ENCODE assay signal across 2 cellular contexts in the genomic region with DNA sequence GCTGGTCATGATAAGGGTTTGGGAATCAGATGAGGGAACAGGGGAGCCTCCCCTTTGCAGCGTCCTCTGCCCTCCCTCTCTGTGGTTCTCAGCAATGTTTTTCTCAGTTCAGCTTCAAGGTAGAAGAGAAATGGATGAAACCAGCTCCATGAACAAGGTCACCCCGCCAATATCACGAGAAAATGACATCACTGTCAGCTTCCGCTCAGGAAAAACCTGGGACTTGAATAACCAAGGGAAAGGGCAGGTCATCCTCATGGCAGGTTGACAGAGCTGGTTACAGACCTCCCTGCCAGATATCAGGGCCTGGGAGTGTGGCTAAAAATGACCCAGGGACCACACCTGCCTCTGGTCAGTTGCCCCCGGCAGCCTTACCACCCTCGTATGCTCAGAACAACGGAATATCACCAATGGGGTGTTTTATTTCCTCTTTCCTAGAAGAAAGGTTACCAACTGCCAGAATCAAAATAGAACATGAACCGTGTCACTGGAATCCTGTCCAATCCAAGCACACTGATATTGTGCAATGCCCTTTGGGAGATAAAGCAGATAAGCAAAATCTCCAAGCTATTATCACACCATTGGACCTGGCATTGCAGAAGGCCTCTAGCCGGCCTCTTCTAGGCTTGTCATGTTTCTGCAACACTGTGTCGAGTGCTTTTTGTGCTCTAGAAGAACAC.
A peak's percentile ranks its signal among the peaks of the same experiment; 100 is the strongest.
TF ChIP-seq lines count a peak whose summit lies in the region.

No MANE protein-coding gene starts in this region.

TF ChIP-seq in K562, 482 proteins besides CTCF, POLR2A, EP300 and RAD21 (continues in another document):
- TF ChIP-seq SRSF1 (IDR thresholded peaks at IDR 0.05; ENCODE audit: low read depth, low read length), result no peak
- no peak for TF ChIP-seq RBM39 (optimal IDR thresholded peaks at IDR 0.05; ENCODE audit: low read depth, low read length)
- TF ChIP-seq ZNF280B (CRISPR knock-in tag; IDR thresholded peaks at IDR 0.05), result no peak
- no peak for TF ChIP-seq ZNF212 (CRISPR knock-in tag; IDR thresholded peaks at IDR 0.05)
- no peak for TF ChIP-seq NR2C2 (CRISPR knock-in tag; IDR thresholded peaks at IDR 0.05)
- peak; percentile 87 for TF ChIP-seq NR2C2 (tag; IDR thresholded peaks at IDR 0.05)
- TF ChIP-seq MTA3 (IDR thresholded peaks at IDR 0.05; ENCODE audit: borderline replicate concordance), result peak; percentile 88; the same call in 1 of the 2 replicates
- TF ChIP-seq NFE2L1 (tag; IDR thresholded peaks at IDR 0.05; ENCODE audit: borderline replicate concordance, low read depth), result no peak
- TF ChIP-seq, protein P1, sequence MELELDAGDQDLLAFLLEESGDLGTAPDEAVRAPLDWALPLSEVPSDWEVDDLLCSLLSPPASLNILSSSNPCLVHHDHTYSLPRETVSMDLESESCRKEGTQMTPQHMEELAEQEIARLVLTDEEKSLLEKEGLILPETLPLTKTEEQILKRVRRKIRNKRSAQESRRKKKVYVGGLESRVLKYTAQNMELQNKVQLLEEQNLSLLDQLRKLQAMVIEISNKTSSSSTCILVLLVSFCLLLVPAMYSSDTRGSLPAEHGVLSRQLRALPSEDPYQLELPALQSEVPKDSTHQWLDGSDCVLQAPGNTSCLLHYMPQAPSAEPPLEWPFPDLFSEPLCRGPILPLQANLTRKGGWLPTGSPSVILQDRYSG (tag; conservative IDR thresholded peaks at IDR 0.05; ENCODE audit: low read depth), result 0 out of 2 replicates have a peak, but pooled peaks have one; percentile 29
- peak; percentile 16; the same call in 1 of the 2 replicates for TF ChIP-seq ZNF354B (CRISPR knock-in tag; IDR thresholded peaks at IDR 0.05)
- no peak for TF ChIP-seq DIDO1 (tag; IDR thresholded peaks at IDR 0.05; ENCODE audit: low read depth)
- TF ChIP-seq, protein P2, sequence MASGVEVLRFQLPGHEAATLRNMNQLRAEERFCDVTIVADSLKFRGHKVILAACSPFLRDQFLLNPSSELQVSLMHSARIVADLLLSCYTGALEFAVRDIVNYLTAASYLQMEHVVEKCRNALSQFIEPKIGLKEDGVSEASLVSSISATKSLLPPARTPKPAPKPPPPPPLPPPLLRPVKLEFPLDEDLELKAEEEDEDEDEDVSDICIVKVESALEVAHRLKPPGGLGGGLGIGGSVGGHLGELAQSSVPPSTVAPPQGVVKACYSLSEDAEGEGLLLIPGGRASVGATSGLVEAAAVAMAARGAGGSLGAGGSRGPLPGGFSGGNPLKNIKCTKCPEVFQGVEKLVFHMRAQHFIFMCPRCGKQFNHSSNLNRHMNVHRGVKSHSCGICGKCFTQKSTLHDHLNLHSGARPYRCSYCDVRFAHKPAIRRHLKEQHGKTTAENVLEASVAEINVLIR (CRISPR knock-in tag; IDR thresholded peaks at IDR 0.05), result peak; percentile 70; the same call in 1 of the 2 replicates
- no peak for TF ChIP-seq ZNF124 (CRISPR knock-in tag; IDR thresholded peaks at IDR 0.05)
- no peak for TF ChIP-seq CBFA2T2 (conservative IDR thresholded peaks at IDR 0.05)
- TF ChIP-seq ELF4 (CRISPR knock-in tag; IDR thresholded peaks at IDR 0.05), result no peak
- TF ChIP-seq PHB2 (IDR thresholded peaks at IDR 0.05; ENCODE audit: low read depth), result no peak
- TF ChIP-seq HBP1 (CRISPR knock-in tag; IDR thresholded peaks at IDR 0.05), result 0 out of 2 replicates have a peak, but pooled peaks have one; percentile 23
- TF ChIP-seq KHSRP (IDR thresholded peaks at IDR 0.05), result no peak
- peak; percentile 63 for TF ChIP-seq EP400 (IDR thresholded peaks at IDR 0.05)
- TF ChIP-seq ARID1B (IDR thresholded peaks at IDR 0.05), result peak; percentile 80
- TF ChIP-seq SAFB (IDR thresholded peaks at IDR 0.05; ENCODE audit: borderline replicate concordance, low read depth, low read length), result no peak
- no peak for TF ChIP-seq ZNF668 (CRISPR knock-in tag; IDR thresholded peaks at IDR 0.05)
- TF ChIP-seq ZEB2 (IDR thresholded peaks at IDR 0.05), result peak; percentile 59; the same call in 1 of the 2 replicates
- TF ChIP-seq RFX7 (CRISPR knock-in tag; IDR thresholded peaks at IDR 0.05), result no peak
- TF ChIP-seq, protein P3, sequence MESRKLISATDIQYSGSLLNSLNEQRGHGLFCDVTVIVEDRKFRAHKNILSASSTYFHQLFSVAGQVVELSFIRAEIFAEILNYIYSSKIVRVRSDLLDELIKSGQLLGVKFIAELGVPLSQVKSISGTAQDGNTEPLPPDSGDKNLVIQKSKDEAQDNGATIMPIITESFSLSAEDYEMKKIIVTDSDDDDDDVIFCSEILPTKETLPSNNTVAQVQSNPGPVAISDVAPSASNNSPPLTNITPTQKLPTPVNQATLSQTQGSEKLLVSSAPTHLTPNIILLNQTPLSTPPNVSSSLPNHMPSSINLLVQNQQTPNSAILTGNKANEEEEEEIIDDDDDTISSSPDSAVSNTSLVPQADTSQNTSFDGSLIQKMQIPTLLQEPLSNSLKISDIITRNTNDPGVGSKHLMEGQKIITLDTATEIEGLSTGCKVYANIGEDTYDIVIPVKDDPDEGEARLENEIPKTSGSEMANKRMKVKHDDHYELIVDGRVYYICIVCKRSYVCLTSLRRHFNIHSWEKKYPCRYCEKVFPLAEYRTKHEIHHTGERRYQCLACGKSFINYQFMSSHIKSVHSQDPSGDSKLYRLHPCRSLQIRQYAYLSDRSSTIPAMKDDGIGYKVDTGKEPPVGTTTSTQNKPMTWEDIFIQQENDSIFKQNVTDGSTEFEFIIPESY (CRISPR knock-in tag; IDR thresholded peaks at IDR 0.05), result no peak
- TF ChIP-seq RB1 (IDR thresholded peaks at IDR 0.05; ENCODE audit: low read depth), result no peak
- TF ChIP-seq CBFB (CRISPR knock-in tag; IDR thresholded peaks at IDR 0.05), result no peak
- TF ChIP-seq TCF7 (IDR thresholded peaks at IDR 0.05; ENCODE audit: borderline replicate concordance), result no peak
- TF ChIP-seq CHD2 (IDR thresholded peaks at IDR 0.05; ENCODE audit: low read depth, low read length), result peak; percentile 50
- no peak for TF ChIP-seq ZNF766 (CRISPR knock-in tag; conservative IDR thresholded peaks at IDR 0.05)

TF ChIP-seq in HepG2, 621 proteins besides CTCF, POLR2A, EP300 and RAD21:
- no peak for TF ChIP-seq ZNF790 (CRISPR knock-in tag; IDR thresholded peaks at IDR 0.05; ENCODE audit: borderline replicate concordance)
- TF ChIP-seq ZBTB10 (CRISPR knock-in tag; IDR thresholded peaks at IDR 0.05; ENCODE audit: borderline replicate concordance), result no peak
- TF ChIP-seq CEBPB (IDR thresholded peaks at IDR 0.05; ENCODE audit: borderline replicate concordance, low read depth, low read length), result peak; percentile 84
- TF ChIP-seq CEBPG (CRISPR knock-in tag; IDR thresholded peaks at IDR 0.05), result peak; percentile 56
- TF ChIP-seq ATF7 (IDR thresholded peaks at IDR 0.05), result 0 out of 2 replicates have a peak, but pooled peaks have one; percentile 5
- no peak for TF ChIP-seq ATF7 (CRISPR knock-in tag; IDR thresholded peaks at IDR 0.05)
- TF ChIP-seq ZNF496 (CRISPR knock-in tag; IDR thresholded peaks at IDR 0.05; ENCODE audit: insufficient replicate concordance), result no peak
- TF ChIP-seq, protein P4, sequence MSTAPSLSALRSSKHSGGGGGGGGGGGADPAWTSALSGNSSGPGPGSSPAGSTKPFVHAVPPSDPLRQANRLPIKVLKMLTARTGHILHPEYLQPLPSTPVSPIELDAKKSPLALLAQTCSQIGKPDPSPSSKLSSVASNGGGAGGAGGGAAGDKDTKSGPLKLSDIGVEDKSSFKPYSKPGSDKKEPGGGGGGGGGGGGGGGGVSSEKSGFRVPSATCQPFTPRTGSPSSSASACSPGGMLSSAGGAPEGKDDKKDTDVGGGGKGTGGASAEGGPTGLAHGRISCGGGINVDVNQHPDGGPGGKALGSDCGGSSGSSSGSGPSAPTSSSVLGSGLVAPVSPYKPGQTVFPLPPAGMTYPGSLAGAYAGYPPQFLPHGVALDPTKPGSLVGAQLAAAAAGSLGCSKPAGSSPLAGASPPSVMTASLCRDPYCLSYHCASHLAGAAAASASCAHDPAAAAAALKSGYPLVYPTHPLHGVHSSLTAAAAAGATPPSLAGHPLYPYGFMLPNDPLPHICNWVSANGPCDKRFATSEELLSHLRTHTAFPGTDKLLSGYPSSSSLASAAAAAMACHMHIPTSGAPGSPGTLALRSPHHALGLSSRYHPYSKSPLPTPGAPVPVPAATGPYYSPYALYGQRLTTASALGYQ (CRISPR knock-in tag; IDR thresholded peaks at IDR 0.05), result no peak
- TF ChIP-seq ZBTB46 (CRISPR knock-in tag; IDR thresholded peaks at IDR 0.05; ENCODE audit: borderline replicate concordance), result no peak
